In the genomic region with DNA sequence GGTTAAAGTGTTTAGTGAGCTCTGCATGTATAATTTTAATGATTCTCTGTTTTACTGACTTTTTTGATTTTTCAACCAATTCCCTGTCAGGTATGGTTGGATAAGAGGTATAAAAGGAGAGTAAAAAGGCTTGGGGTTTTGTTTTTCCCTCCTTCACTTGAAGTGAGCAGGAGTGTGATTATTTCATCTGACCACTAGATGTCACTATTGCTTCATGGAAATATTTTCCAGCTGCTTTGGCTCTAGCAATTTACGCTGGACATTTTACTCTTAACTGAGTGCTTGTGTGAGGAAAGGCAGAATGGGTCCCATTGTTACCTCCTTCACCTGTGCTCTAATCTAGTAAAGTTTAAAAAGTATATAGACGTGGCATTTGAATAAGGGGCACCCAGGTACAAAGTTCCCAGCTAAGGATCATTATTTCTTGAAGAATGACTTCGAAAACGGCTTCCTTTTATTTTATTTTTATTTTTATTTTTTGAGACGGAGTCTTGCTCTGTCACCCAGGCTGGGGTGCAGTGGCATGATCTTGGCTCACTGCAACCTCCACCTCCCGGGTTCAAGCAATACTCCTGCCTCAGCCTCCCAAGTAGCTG, we compare ENCODE assay signal across 8 cellular contexts.
DNase-seq lines count a peak whose midpoint lies in the region; ATAC-seq lines count a peak whose summit lies in the region.

No MANE protein-coding gene starts in this region.

- intact Hi-C loops in naive thymus-derived CD4-positive, alpha-beta T cell (cut with micrococcal nuclease) = loop anchor here (1.0 to 10.0 kb wide), 9 partner anchors 232 to 1803 kb away; no protein-coding TSS in a partner anchor
- intact Hi-C loops in activated naive CD4-positive, alpha-beta T cell treated with anti-CD3 and anti-CD28 coated beads for 36 hours (cut with micrococcal nuclease) = loop anchor here (1.0 to 10.0 kb wide), 10 partner anchors 95 to 1216 kb away; no protein-coding TSS in a partner anchor

- CTCF ChIA-PET in naive thymus-derived CD4-positive, alpha-beta T cell (lab: Charles Lee) = interaction anchor here (0.6 to 3.7 kb wide), 9 partner anchors 16 to 1216 kb away, joined by 3 to 36 read pairs (median 3); no protein-coding TSS in a partner anchor
- CTCF ChIA-PET in activated naive CD4-positive, alpha-beta T cell treated with anti-CD3 and anti-CD28 coated beads for 36 hours (lab: Charles Lee) = interaction anchor here (0.5 to 3.0 kb wide), 31 partner anchors 9 to 1217 kb away, joined by 3 to 13 read pairs (median 3); no protein-coding TSS in a partner anchor
- CTCF ChIA-PET in activated CD8-positive, alpha-beta memory T cell treated with anti-CD3 and anti-CD28 coated beads, Interleukin-2, amount 10 ng/mL, durations not matched to agents 7 days and 5 days (lab: Charles Lee) = interaction anchor here (0.7 to 4.5 kb wide), 21 partner anchors 9 to 1195 kb away, joined by 3 to 23 read pairs (median 4); no protein-coding TSS in a partner anchor

- H3K36me3 ChIP-seq in GM23248 (ENCODE audit: low read depth) = no peaks in the 10 kb centered on the region
- no peaks in the 10 kb centered on the region for H3K36me3 ChIP-seq in SK-N-MC (ENCODE audit: insufficient read depth, low read length)
- no peaks in the 10 kb centered on the region for H3K36me3 ChIP-seq in naive thymus-derived CD4-positive, alpha-beta T cell (ENCODE audit: control insufficient read depth in 2 of 3, insufficient read depth in 3 of 3, low read length in 3 of 3)

- H3K4me1 ChIP-seq in GM23248 (ENCODE audit: insufficient read depth) = peaks cover 26% of the 10 kb centered on the region
- H3K4me1 ChIP-seq in naive thymus-derived CD4-positive, alpha-beta T cell (ENCODE audit: control insufficient read depth in 2 of 2, insufficient read depth in 2 of 2, low read length in 2 of 2) = no peaks in the 10 kb centered on the region

- H3K4me3 Mint-ChIP-seq in naive thymus-derived CD4-positive, alpha-beta T cell = no peak overlapping the region
- no peak overlapping the region for H3K4me3 Mint-ChIP-seq in activated naive CD4-positive, alpha-beta T cell treated with anti-CD3 and anti-CD28 coated beads for 36 hours
- no peak overlapping the region for H3K4me3 Mint-ChIP-seq in activated CD8-positive, alpha-beta memory T cell treated with anti-CD3 and anti-CD28 coated beads, Interleukin-2, amount 10 ng/mL, durations not matched to agents 7 days and 5 days

- POLR2A ChIA-PET in naive thymus-derived CD4-positive, alpha-beta T cell (lab: Charles Lee) = no interaction called here

- peaks cover 0 to 2% (median 0%) of the 10 kb centered on the region in 7 donors for H3K4me1 Mint-ChIP-seq in naive thymus-derived CD4-positive, alpha-beta T cell
- peaks cover 4% of the 10 kb centered on the region for H3K4me1 Mint-ChIP-seq in activated naive CD4-positive, alpha-beta T cell treated with anti-CD3 and anti-CD28 coated beads for 36 hours (ENCODE audit: low read depth)
- peaks cover 2% of the 10 kb centered on the region for H3K4me1 Mint-ChIP-seq in activated CD8-positive, alpha-beta memory T cell treated with anti-CD3 and anti-CD28 coated beads, Interleukin-2, amount 10 ng/mL, durations not matched to agents 7 days and 5 days

- H3K27ac ChIP-seq in GM23248 (no peak overlapping the region), SK-N-MC (no peak overlapping the region)
- no peak overlapping the region for H3K27ac ChIP-seq in naive thymus-derived CD4-positive, alpha-beta T cell (ENCODE audit: low read depth, low read length)

- no peaks in the 10 kb centered on the region for H3K36me3 Mint-ChIP-seq in naive thymus-derived CD4-positive, alpha-beta T cell
- no peaks in the 10 kb centered on the region for H3K36me3 Mint-ChIP-seq in activated naive CD4-positive, alpha-beta T cell treated with anti-CD3 and anti-CD28 coated beads for 36 hours (ENCODE audit: low read depth)
- H3K36me3 Mint-ChIP-seq in activated CD8-positive, alpha-beta memory T cell treated with anti-CD3 and anti-CD28 coated beads, Interleukin-2, amount 10 ng/mL, durations not matched to agents 7 days and 5 days = no peaks in the 10 kb centered on the region

- H3F3A ChIP-seq in GM23248 (ENCODE audit: insufficient read depth) = peaks cover 26% of the 10 kb centered on the region

- H2AFZ ChIP-seq in GM23248 = no peak overlapping the region

- no peak overlapping the region for H3K4me2 ChIP-seq in GM23248 (ENCODE audit: unreplicated experiment)

- in situ Hi-C loops in GM23248 (cut with MboI) = loop anchor here (25.0 kb wide), 1 partner anchor 221 kb away; a partner anchor contains a TSS

- no peaks in the 10 kb centered on the region for H4K20me1 ChIP-seq in GM23248 (ENCODE audit: insufficient read depth)

- H3K9me2 ChIP-seq in GM23248 (ENCODE audit: insufficient read depth) = no peaks in the 10 kb centered on the region

- no peaks in the 10 kb centered on the region for H3K9me3 Mint-ChIP-seq in naive thymus-derived CD4-positive, alpha-beta T cell
- H3K9me3 Mint-ChIP-seq in activated naive CD4-positive, alpha-beta T cell treated with anti-CD3 and anti-CD28 coated beads for 36 hours = no peaks in the 10 kb centered on the region
- no peaks in the 10 kb centered on the region for H3K9me3 Mint-ChIP-seq in activated CD8-positive, alpha-beta memory T cell treated with anti-CD3 and anti-CD28 coated beads, Interleukin-2, amount 10 ng/mL, durations not matched to agents 7 days and 5 days (ENCODE audit: low read depth)

- H3K9me3 ChIP-seq in GM23248 (ENCODE audit: low read depth) (no peaks in the 10 kb centered on the region), SK-N-MC (ENCODE audit: low read depth, low read length) (no peaks in the 10 kb centered on the region)
- no peaks in the 10 kb centered on the region for H3K9me3 ChIP-seq in naive thymus-derived CD4-positive, alpha-beta T cell (ENCODE audit: control insufficient read depth in 2 of 3, low read length in 3 of 3)

- peaks cover 8 to 17% (median 15%) of the 10 kb centered on the region in 5 donors for H3K27me3 Mint-ChIP-seq in naive thymus-derived CD4-positive, alpha-beta T cell
- peaks cover 18% of the 10 kb centered on the region for H3K27me3 Mint-ChIP-seq in activated naive CD4-positive, alpha-beta T cell treated with anti-CD3 and anti-CD28 coated beads for 36 hours (ENCODE audit: low read depth)
- H3K27me3 Mint-ChIP-seq in activated CD8-positive, alpha-beta memory T cell treated with anti-CD3 and anti-CD28 coated beads, Interleukin-2, amount 10 ng/mL, durations not matched to agents 7 days and 5 days = peaks cover 32% of the 10 kb centered on the region

- ATAC-seq in esophagus mucosa = peak; percentile 49
- ATAC-seq in naive thymus-derived CD4-positive, alpha-beta T cell = peak; percentile 60
- ATAC-seq in activated CD8-positive, alpha-beta memory T cell treated with anti-CD3 and anti-CD28 coated beads, Interleukin-2, amount 10 ng/mL, durations not matched to agents 7 days and 5 days = no peak

- 0 out of 2 replicates have a peak, but pooled peaks cover 3% of the 10 kb centered on the region for H3K27me3 ChIP-seq in GM23248 (replicated peaks; ENCODE audit: insufficient read depth)
- no peaks in the 10 kb centered on the region for H3K27me3 ChIP-seq in naive thymus-derived CD4-positive, alpha-beta T cell (ENCODE audit: control insufficient read depth in 2 of 2, insufficient read depth in 2 of 2, low read length in 2 of 2)

- H3K4me3 ChIP-seq in GM23248 (no peak overlapping the region), SK-N-MC (no peak overlapping the region)
- no peak overlapping the region for H3K4me3 ChIP-seq in naive thymus-derived CD4-positive, alpha-beta T cell (ENCODE audit: low read length)

- H3K27ac Mint-ChIP-seq in naive thymus-derived CD4-positive, alpha-beta T cell = no peak overlapping the region
- H3K27ac Mint-ChIP-seq in activated naive CD4-positive, alpha-beta T cell treated with anti-CD3 and anti-CD28 coated beads for 36 hours = no peak overlapping the region
- H3K27ac Mint-ChIP-seq in activated CD8-positive, alpha-beta memory T cell treated with anti-CD3 and anti-CD28 coated beads, Interleukin-2, amount 10 ng/mL, durations not matched to agents 7 days and 5 days = no peak overlapping the region

- H3K9ac ChIP-seq in GM23248 (no peak overlapping the region), SK-N-MC (ENCODE audit: insufficient read length) (no peak overlapping the region)

- DNase-seq in Daoy (ENCODE audit: low read depth) (peak; percentile 49), GM23248 (peak; percentile 75), NCI-H1105 (lab: John Stamatoyannopoulos, UW) (peak; percentile 57), SK-N-MC (ENCODE audit: low read depth, low spot score) (peak; percentile 52)
- DNase-seq in naive thymus-derived CD4-positive, alpha-beta T cell = peak in 7 of 9 donors; percentile 16 to 61 (median 51)
- no peak for DNase-seq in activated naive CD4-positive, alpha-beta T cell treated with anti-CD3 and anti-CD28 coated beads for 36 hours
- DNase-seq in activated CD8-positive, alpha-beta memory T cell treated with anti-CD3 and anti-CD28 coated beads, Interleukin-2, amount 10 ng/mL, durations not matched to agents 7 days and 5 days = no peak

- WGBS in GM23248 (ENCODE audit: low coverage in 1 of 2, low lambda C conversion rate in 2 of 2, missing lambda C conversion rate in 2 of 2), 2 experiments = 38 to 40% methylated on average over 6 of the region's 6 CpGs

- H3K79me2 ChIP-seq in GM23248 (ENCODE audit: insufficient read depth) = no peaks in the 10 kb centered on the region

Comparison
In these comparisons a context has a peak if more than half of its experiments do, and no peak if none do; other contexts are left out.
1. DNase-seq: peak in Daoy (single experiment), GM23248 (single experiment), NCI-H1105 (single experiment), SK-N-MC (single experiment) and naive thymus-derived CD4-positive, alpha-beta T cell (7 of 9); none in activated naive CD4-positive, alpha-beta T cell treated with anti-CD3 and anti-CD28 coated beads for 36 hours (single experiment) and activated CD8-positive, alpha-beta memory T cell treated with anti-CD3 and anti-CD28 coated beads, Interleukin-2, amount 10 ng/mL, durations not matched to agents 7 days and 5 days (single experiment).